ENCODE assay signal across 10 cellular contexts in the genomic region with DNA sequence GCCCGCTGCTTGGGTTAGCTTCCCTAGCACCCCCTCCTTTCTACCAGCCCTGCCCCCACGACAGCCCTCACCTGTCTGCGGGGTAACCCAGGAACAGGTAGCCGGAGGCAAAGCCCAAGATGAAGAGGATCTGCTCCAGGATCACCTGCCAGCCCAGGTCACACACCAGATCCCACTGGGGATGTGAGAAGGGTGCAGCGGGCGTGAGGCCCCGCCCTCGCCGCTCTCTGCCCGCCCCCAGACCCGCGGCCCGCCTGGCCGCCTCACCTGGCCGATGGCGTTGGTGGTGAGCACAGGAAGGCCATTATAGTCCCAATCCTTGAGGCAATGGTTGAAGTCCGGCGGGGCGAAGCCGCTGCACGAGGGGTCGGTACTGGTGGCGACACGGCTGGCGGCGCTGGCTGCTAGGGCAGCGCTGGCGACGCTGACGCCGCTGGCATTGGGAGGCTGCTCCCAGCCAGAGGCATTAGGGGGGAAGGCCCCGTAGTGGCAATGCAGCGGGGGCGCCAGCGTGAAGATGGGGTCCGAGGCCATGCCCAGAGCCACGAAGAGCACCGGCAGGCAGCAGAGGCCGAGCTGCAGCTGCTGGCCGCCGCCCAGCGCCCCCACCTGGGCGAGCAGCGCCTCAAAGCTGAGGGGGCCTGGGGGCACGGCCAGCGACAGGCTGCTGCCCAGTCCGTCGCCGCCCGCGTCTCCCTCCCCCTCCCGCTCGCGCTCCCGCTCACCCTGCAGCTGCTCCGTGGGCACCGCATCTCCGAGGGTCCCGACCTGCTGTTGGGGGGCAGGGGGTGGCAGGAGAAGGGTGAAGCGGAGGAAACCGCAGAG. TPM values are rescaled to one million over a fixed set of nuclear protein-coding genes. Genes with fewer than 3 reads are reported as not detected.
DNase-seq lines count a peak whose midpoint lies in the region; ATAC-seq and TF ChIP-seq lines count a peak whose summit lies in the region.
"Had no signal": no experiment of that assay in that cellular context is flagged by ENCODE, and none has a peak within 500 bp of the region (broad histone marks: within the 10 kb centered on the region; RNA-seq: fewer than 3 reads in every experiment).

No MANE protein-coding gene starts in this region.

- peak overlapping the region; percentile 99 for H3K18ac ChIP-seq in neuronal stem cell (ENCODE audit: low read length)

- peak overlapping the region; percentile 48 for H2BK12ac ChIP-seq in neuronal stem cell (ENCODE audit: low read length)

- peak overlapping the region; percentile 25 for H2BK120ac ChIP-seq in neuronal stem cell (ENCODE audit: low read depth, low read length)

- peak overlapping the region; percentile 99 for H3K9ac ChIP-seq in neuronal stem cell (ENCODE audit: low read depth, low read length, poor library complexity)

- H2BK15ac ChIP-seq in neuronal stem cell (ENCODE audit: low read length), result peak overlapping the region; percentile 40

- H3K23ac ChIP-seq in neuronal stem cell (ENCODE audit: low read depth, low read length, poor library complexity), result peak overlapping the region; percentile 75

- ATAC-seq in foreskin keratinocyte, result peak; percentile 6
- no peak for ATAC-seq in GM21423 (IDR thresholded peaks at IDR 0.05; ENCODE audit: unreplicated experiment)
- no peak for ATAC-seq in GM21786 (IDR thresholded peaks at IDR 0.05; ENCODE audit: unreplicated experiment)

- DNase-seq in GM03348 (ENCODE audit: low spot score) (peak; percentile 46), foreskin keratinocyte (no peak), neuronal stem cell (ENCODE audit: low spot score) (peak; percentile 41), HCEC 1CT (no peak), dedifferentiated amniotic fluid mesenchymal stem cell (ENCODE audit: extremely low spot score) (no peak)

- H3K4me1 ChIP-seq in foreskin keratinocyte (no peaks in the 10 kb centered on the region), neuronal stem cell (ENCODE audit: control insufficient read depth in 2 of 2, insufficient read depth in 1 of 2, low read depth in 1 of 2, low read length in 2 of 2) (peaks cover 0 to 9% of the 10 kb centered on the region in 2 donors)

- WGBS in neuronal stem cell (ENCODE audit: extremely low coverage in 2 of 2, insufficient read length in 2 of 2, insufficient replicate concordance in 1 of 2), 2 donors, result no CpG with 5 or more reads among the region's 61 CpGs

- peak overlapping the region; percentile 48 for H4K91ac ChIP-seq in neuronal stem cell (ENCODE audit: low read depth, low read length, poor library complexity)

- no peak for TF ChIP-seq CTCF in VCaP (conservative IDR thresholded peaks at IDR 0.05)
- TF ChIP-seq CTCF in foreskin keratinocyte (conservative IDR thresholded peaks at IDR 0.05), result peak; percentile 5

- H2AK5ac ChIP-seq in neuronal stem cell (ENCODE audit: low read depth, low read length), result peak overlapping the region; percentile 66

- H3K79me1 ChIP-seq in neuronal stem cell (ENCODE audit: low read depth, low read length), result no peaks in the 10 kb centered on the region

- peak overlapping the region; percentile 99 for H3K4me2 ChIP-seq in neuronal stem cell (ENCODE audit: insufficient read depth, low read length, poor library complexity, severe bottlenecking)

- H2BK5ac ChIP-seq in neuronal stem cell (ENCODE audit: low read length), result peak overlapping the region; percentile 85

- H3K14ac ChIP-seq in neuronal stem cell (ENCODE audit: low read length), result peak overlapping the region; percentile 97

- H3K9me3 ChIP-seq in neuronal stem cell (replicated peaks in 1 of 2; ENCODE audit: control insufficient read depth in 2 of 2, insufficient read depth in 1 of 2, low read depth in 1 of 2, low read length in 2 of 2), result no peaks in the 10 kb centered on the region
- H3K9me3 ChIP-seq: neutrophil had no signal

- H3K27ac ChIP-seq in VCaP, result peak overlapping the region; percentile 51; the same call in 1 of the 2 replicates
- no peak overlapping the region for H3K27ac ChIP-seq in foreskin keratinocyte
- H3K27ac ChIP-seq in neuronal stem cell (replicated peaks; ENCODE audit: low read length), result no peak overlapping the region
- H3K27ac ChIP-seq: neutrophil had no signal

- peak overlapping the region; percentile 94 for H2AFZ ChIP-seq in neuronal stem cell (ENCODE audit: low read length)

- no peak overlapping the region for H4K8ac ChIP-seq in neuronal stem cell (ENCODE audit: low read depth, low read length)

- peaks cover 23% of the 10 kb centered on the region for H3K27me3 ChIP-seq in foreskin keratinocyte
- H3K27me3 ChIP-seq in neuronal stem cell (ENCODE audit: control insufficient read depth in 3 of 3, insufficient read depth in 3 of 3, low read depth in 1 of 3, low read length in 3 of 3), result peaks cover 0 to 3% (median 0%) of the 10 kb centered on the region in 3 experiments

- H3K4ac ChIP-seq in neuronal stem cell (ENCODE audit: low read length), result peak overlapping the region; percentile 40

- H3K36me3 ChIP-seq in neuronal stem cell (replicated peaks in 1 of 2; ENCODE audit: control insufficient read depth in 2 of 2, insufficient read depth in 2 of 2, low read length in 2 of 2), result peaks cover 11 to 23% of the 10 kb centered on the region in 2 donors
- H3K36me3 ChIP-seq: neutrophil had no signal

- H3K4me3 ChIP-seq in neuronal stem cell (ENCODE audit: low read length in 2 of 2), result peak overlapping the region; percentile 70 to 92

RNA-seq across cellular contexts. Expression of a gene that starts 0.8 kb away (rescaled TPM):
- total RNA-seq in foreskin keratinocyte, result 5.0 and 8.0 TPM in 2 replicates
- 5.9 and 8.2 TPM in 2 replicates for polyA plus RNA-seq in foreskin keratinocyte
- polyA plus RNA-seq in neuronal stem cell (2013, experiment 1 of 2), result 62.0 TPM
- polyA plus RNA-seq in neuronal stem cell (2013, experiment 2 of 2), result 60.0 TPM

RNA-seq across cellular contexts. Expression of a gene that starts 13.1 kb away (rescaled TPM):
- total RNA-seq in foreskin keratinocyte, result 7.9 and 9.1 TPM in 2 replicates
- polyA plus RNA-seq in foreskin keratinocyte, result 10.4 and 10.5 TPM in 2 replicates
- 74.5 TPM for polyA plus RNA-seq in neuronal stem cell (2013, experiment 1 of 2)
- polyA plus RNA-seq in neuronal stem cell (2013, experiment 2 of 2), result 74.5 TPM
- total RNA-seq: HT1080 had no signal

RNA-seq across cellular contexts. Expression of a gene that starts 20.7 kb away (rescaled TPM):
- total RNA-seq in foreskin keratinocyte, result not detected in 2 replicates
- not detected in 2 replicates for polyA plus RNA-seq in foreskin keratinocyte
- polyA plus RNA-seq in neuronal stem cell (2013, experiment 1 of 2), result not detected
- not detected for polyA plus RNA-seq in neuronal stem cell (2013, experiment 2 of 2)
- total RNA-seq: HT1080 had no signal

RNA-seq across cellular contexts. Expression of a gene that starts 25.0 kb away (rescaled TPM):
- total RNA-seq in foreskin keratinocyte, result not detected in 2 replicates
- polyA plus RNA-seq in foreskin keratinocyte, result not detected in 2 replicates
- polyA plus RNA-seq in neuronal stem cell (2013, experiment 1 of 2), result 5.0 TPM
- 4.4 TPM for polyA plus RNA-seq in neuronal stem cell (2013, experiment 2 of 2)

RNA-seq across cellular contexts. Expression of a gene that starts 30.6 kb away (rescaled TPM):
- 81.4 and 84.3 TPM in 2 replicates for total RNA-seq in foreskin keratinocyte
- 140 and 149 TPM in 2 replicates for polyA plus RNA-seq in foreskin keratinocyte
- polyA plus RNA-seq in neuronal stem cell (2013, experiment 1 of 2), result 311 TPM
- polyA plus RNA-seq in neuronal stem cell (2013, experiment 2 of 2), result 303 TPM

Comparison
In these comparisons a context has a peak if more than half of its experiments do, and no peak if none do; other contexts are left out.
1. DNase-seq: peak in GM03348 (single experiment) and neuronal stem cell (single experiment); none in foreskin keratinocyte (0 of 2), HCEC 1CT (single experiment) and dedifferentiated amniotic fluid mesenchymal stem cell (single experiment).